In genomic region chr6:169981969-169982368, GRCh38 we compare ENCODE assay signal across 30 cellular contexts.
"Had no signal": no experiment of that assay in that cellular context is flagged by ENCODE, and none has a peak within 500 bp of the region (broad histone marks: within the 10 kb centered on the region; RNA-seq: fewer than 3 reads in every experiment).

No MANE protein-coding gene starts in this region.

- H3K79me2 ChIP-seq: hepatocyte had no signal

- H3K27me3 ChIP-seq: hepatocyte, neural progenitor cell, ovary, testis, thyroid gland had no signal

- H3K9me3 Mint-ChIP-seq: mesothelial cell of epicardium; naive B cell; natural killer cell; nephron progenitor cell; neural progenitor cell; stimulated activated naive B cell treated with anti-CD40 and anti-IgM and Interleukin-4, amounts not matched to agents 10 μg/mL and 1 μg/mL and 100 μg/mL, for 72 hours had no signal

- H3K27ac ChIP-seq: heart right ventricle, hepatocyte, lower lobe of right lung, neural progenitor cell, ovary, prostate gland, stomach, testis, thyroid gland, upper lobe of right lung had no signal

- H3K9ac ChIP-seq: neural progenitor cell had no signal

- H3K36me3 ChIP-seq: heart right ventricle, lower lobe of right lung, neural progenitor cell, ovary, prostate gland, stomach, thyroid gland, upper lobe of right lung had no signal

- H3K4me1 Mint-ChIP-seq: mesothelial cell of epicardium; naive B cell; stimulated activated naive B cell treated with anti-CD40 and anti-IgM and Interleukin-4, amounts not matched to agents 10 μg/mL and 1 μg/mL and 100 μg/mL, for 72 hours had no signal

- H3K4me3 Mint-ChIP-seq: mesothelial cell of epicardium; natural killer cell; nephron progenitor cell; neural progenitor cell; stimulated activated naive B cell treated with anti-CD40 and anti-IgM and Interleukin-4, amounts not matched to agents 10 μg/mL and 1 μg/mL and 100 μg/mL, for 72 hours had no signal

- H3K4me2 ChIP-seq: hepatocyte, neural progenitor cell had no signal

- H3K4me1 ChIP-seq: heart right ventricle, prostate gland, stomach, testis had no signal

- H3K4me3 ChIP-seq: heart right ventricle, hepatocyte, lower lobe of right lung, neural progenitor cell, ovary, prostate gland, stomach, testis, thyroid gland, upper lobe of right lung had no signal

- ATAC-seq: left cardiac atrium; left lobe of liver; natural killer cell; right cardiac atrium; sciatic nerve; stimulated activated naive CD8-positive, alpha-beta T cell treated with anti-CD3 and anti-CD28 coated beads, Interleukin-15, Interleukin-2, amounts not matched to agents 100 U/mL and 50 U/mL, for 24 hours had no signal

- DNase-seq: heart right ventricle; islet precursor cell; kidney glomerular epithelial cell; left cardiac atrium; lower lobe of right lung; mammary epithelial cell; mesenchymal stem cell; naive B cell; natural killer cell; nephron progenitor cell; ovary; retina; right cardiac atrium; small intestine; stimulated activated CD4-positive, alpha-beta T cell treated with anti-CD3 and anti-CD28 coated beads, Interleukin-15, amount 100 ng/mL, for 24 hours; stimulated activated CD4-positive, alpha-beta T cell treated with anti-CD3 and anti-CD28 coated beads, Interleukin-2, amount 100 ng/mL, for 24 hours; stimulated activated CD4-positive, alpha-beta T cell treated with anti-CD3 and anti-CD28 coated beads, Interleukin-4, amount 100 ng/mL, for 1 hour; stimulated activated naive B cell treated with anti-CD40 and anti-IgM and Interleukin-4, amounts not matched to agents 10 μg/mL and 1 μg/mL and 100 μg/mL, for 72 hours; stimulated activated naive CD8-positive, alpha-beta T cell treated with anti-CD3 and anti-CD28 coated beads, Interleukin-15, Interleukin-2, amounts not matched to agents 100 U/mL and 50 U/mL, for 24 hours; stomach; testis; thyroid gland; trophoblast cell had no signal

- H2AFZ ChIP-seq: hepatocyte, neural progenitor cell had no signal

- H3K9me3 ChIP-seq: heart right ventricle, lower lobe of right lung, ovary, prostate gland, stomach, testis, thyroid gland, upper lobe of right lung had no signal

- H3K27ac Mint-ChIP-seq: mesothelial cell of epicardium; naive B cell; natural killer cell; nephron progenitor cell; neural progenitor cell; stimulated activated naive B cell treated with anti-CD40 and anti-IgM and Interleukin-4, amounts not matched to agents 10 μg/mL and 1 μg/mL and 100 μg/mL, for 72 hours had no signal

- H3K36me3 Mint-ChIP-seq: mesothelial cell of epicardium; naive B cell; natural killer cell; neural progenitor cell; stimulated activated naive B cell treated with anti-CD40 and anti-IgM and Interleukin-4, amounts not matched to agents 10 μg/mL and 1 μg/mL and 100 μg/mL, for 72 hours had no signal
